9 cellular contexts compared by ENCODE assay signal in the genomic region with DNA sequence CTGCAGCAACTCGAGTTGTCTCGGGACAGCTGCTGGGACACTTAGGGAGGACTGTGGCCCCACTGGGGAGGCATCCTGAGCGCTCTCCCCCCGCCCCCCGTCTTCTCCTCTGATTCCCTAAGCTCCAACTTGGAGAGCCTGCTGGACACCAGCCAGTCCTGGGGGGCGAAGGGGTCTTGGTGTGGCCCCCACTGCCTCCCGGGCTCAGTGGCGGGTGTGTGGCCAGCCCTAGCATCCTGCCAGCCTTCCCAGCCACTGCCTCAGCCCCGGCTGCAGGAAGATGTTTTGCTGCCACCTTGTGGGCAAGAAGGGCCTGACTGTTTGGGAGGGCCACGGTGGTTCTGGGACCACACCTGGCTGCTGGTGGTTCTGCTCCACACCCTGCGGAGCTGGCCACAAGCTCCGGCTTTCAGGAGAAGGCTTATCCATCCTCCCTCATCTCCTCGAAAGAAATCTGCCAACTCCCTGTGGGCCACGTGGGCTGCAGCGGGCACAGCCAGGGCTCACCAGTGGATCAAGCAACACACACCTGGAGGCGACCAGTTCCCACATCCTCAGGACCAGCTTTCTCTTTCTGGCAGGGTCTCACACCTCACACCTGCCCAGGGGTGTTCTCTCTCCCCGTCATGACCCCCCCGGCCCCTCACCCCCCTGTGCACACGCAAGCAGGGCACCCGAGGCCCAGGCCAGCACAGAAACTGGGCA. TPM values are rescaled to one million over a fixed set of nuclear protein-coding genes. Genes with fewer than 3 reads are reported as not detected.
A peak's percentile ranks its signal among the peaks of the same experiment; 100 is the strongest.
DNase-seq lines count a peak whose midpoint lies in the region; ATAC-seq, FAIRE-seq and TF ChIP-seq lines count a peak whose summit lies in the region.
"Had no signal": no experiment of that assay in that cellular context is flagged by ENCODE, and none has a peak within 500 bp of the region (broad histone marks: within the 10 kb centered on the region; RNA-seq: fewer than 3 reads in every experiment).

No MANE protein-coding gene starts in this region.

- no peak for ATAC-seq in HG03039 (IDR thresholded peaks at IDR 0.05; ENCODE audit: unreplicated experiment)

- H3K4me3 ChIP-seq in GM12864 (ENCODE audit: low read depth, low read length): no peak overlapping the region
- no peak overlapping the region for H3K4me3 ChIP-seq in WERI-Rb-1 (ENCODE audit: low read depth, low read length)
- H3K4me3 ChIP-seq in kidney (ENCODE audit: low read length in 2 of 2): no peak overlapping the region

- intact Hi-C loops in kidney (cut with DNase I): loop anchor here (10.0 kb wide), 1 partner anchor 206 kb away; no protein-coding TSS in a partner anchor

- FAIRE-seq in kidney (lab: Jason Lieb, UNC): no peak
- FAIRE-seq: islet of Langerhans had no signal

- H3K9me3 ChIP-seq in WERI-Rb-1 (ENCODE audit: severe bottlenecking) (no peaks in the 10 kb centered on the region), kidney (ENCODE audit: control insufficient read depth in 1 of 2, low read length in 2 of 2) (no peaks in the 10 kb centered on the region)

- DNase-seq in GM12864 (ENCODE audit: low read depth) (no peak), H4 (ENCODE audit: low spot score) (peak; percentile 69), MV-4-11 (lab: John Stamatoyannopoulos, UW) (peak; percentile 19), WERI-Rb-1 (peak; percentile 72), T47D (ENCODE audit: low read depth in 1 of 2, low spot score in 1 of 2) (peak; percentile 71 to 88), kidney (peak; percentile 89)
- DNase-seq in stimulated activated CD4-positive, alpha-beta T cell treated with anti-CD3 and anti-CD28 coated beads, Interleukin-2, amount 100 ng/mL, for 4 hours (ENCODE audit: low read depth): peak; percentile 63

- TF ChIP-seq CTCF in GM12864 (IDR thresholded peaks at IDR 0.05; ENCODE audit: low read depth, low read length, missing control alignments) (peak; percentile 86), WERI-Rb-1 (IDR thresholded peaks at IDR 0.05; ENCODE audit: low read depth, low read length) (peak; percentile 93), kidney (IDR thresholded peaks at IDR 0.05; ENCODE audit: borderline replicate concordance, extremely low read depth, insufficient read depth) (peak; percentile 97)

- in situ Hi-C loops in T47D (cut with HindIII; ENCODE audit: low pct_unique_long_range_greater_than_20kb, low sequenced_read_pairs): no loop called here

- H3K36me3 ChIP-seq in WERI-Rb-1 (peaks cover 18% of the 10 kb centered on the region), kidney (ENCODE audit: control insufficient read depth in 1 of 2, insufficient read depth in 2 of 2, low read length in 2 of 2) (no peaks in the 10 kb centered on the region)

- H3K27ac ChIP-seq in WERI-Rb-1 (no peak overlapping the region), kidney (ENCODE audit: low read depth in 2 of 2, low read length in 2 of 2) (no peak overlapping the region)

- H3K9ac ChIP-seq in kidney (ENCODE audit: low read length in 2 of 2): no peak overlapping the region

- H3K27me3 ChIP-seq in WERI-Rb-1 (ENCODE audit: insufficient read depth, low read depth, severe bottlenecking): no peaks in the 10 kb centered on the region

- no peaks in the 10 kb centered on the region for H3K4me1 ChIP-seq in kidney (ENCODE audit: control insufficient read depth in 1 of 2, insufficient read depth in 1 of 2, low read depth in 1 of 2, low read length in 2 of 2)

RNA-seq across cellular contexts. Expression of gene AGAP3, which starts 24.8 kb away (rescaled TPM):
- 26.1 and 36.6 TPM in 2 replicates for total RNA-seq in H4 (2014; rRNA removed; shearing (Covaris generic))
- 64.4 TPM for total RNA-seq in kidney
- 35.8 TPM for polyA plus RNA-seq in kidney (ENCODE audit: insufficient read depth, low read depth, low replicate concordance)

RNA-seq across cellular contexts. Expression of gene TMUB1, which starts 27.8 kb away (rescaled TPM):
- 37.1 and 37.3 TPM in 2 replicates for total RNA-seq in H4 (2014; rRNA removed; shearing (Covaris generic))
- 36.9 TPM for total RNA-seq in kidney
- polyA plus RNA-seq in kidney (ENCODE audit: insufficient read depth, low read depth, low replicate concordance): 79.9 TPM

RNA-seq across cellular contexts. Expression of gene FASTK, which starts 30.5 kb away (rescaled TPM):
- 70.0 and 100 TPM in 2 replicates for total RNA-seq in H4 (2014; rRNA removed; shearing (Covaris generic))
- 71.2 TPM for total RNA-seq in kidney
- 116 TPM for polyA plus RNA-seq in kidney (ENCODE audit: insufficient read depth, low read depth, low replicate concordance)

RNA-seq across cellular contexts. Expression of gene SLC4A2, which starts 51.7 kb away (rescaled TPM):
- total RNA-seq in H4 (2014; rRNA removed; shearing (Covaris generic)): 61.6 and 82.9 TPM in 2 replicates
- total RNA-seq in kidney: 104 TPM
- polyA plus RNA-seq in kidney (ENCODE audit: insufficient read depth, low read depth, low replicate concordance): 150 TPM

RNA-seq across cellular contexts. Expression of gene CDK5, which starts 53.4 kb away (rescaled TPM):
- 43.8 and 46.0 TPM in 2 replicates for total RNA-seq in H4 (2014; rRNA removed; shearing (Covaris generic))
- total RNA-seq in kidney: 9.1 TPM
- 21.5 TPM for polyA plus RNA-seq in kidney (ENCODE audit: insufficient read depth, low read depth, low replicate concordance)
